In genomic region chrX:24150051-24150790, GRCh38 we compare ENCODE assay signal across 1 cellular context.
TF ChIP-seq lines count a peak whose summit lies in the region.

No MANE protein-coding gene starts in this region.

TF ChIP-seq in HEK293, 187 proteins besides CTCF, POLR2A, EP300 and RAD21 (continued from another document and continues in another):
- no peak; the same call in 1 of the 2 replicates for TF ChIP-seq ZBTB11 (tag by site-specific recombination; conservative IDR thresholded peaks at IDR 0.05; ENCODE audit: low read depth)
- TF ChIP-seq ZNF391 (tag by site-specific recombination; IDR thresholded peaks at IDR 0.05; ENCODE audit: borderline replicate concordance, low read depth) = no peak
- peak; percentile 64 for TF ChIP-seq ZNF398 (tag by site-specific recombination; IDR thresholded peaks at IDR 0.05)
- no peak for TF ChIP-seq ZNF626 (tag by site-specific recombination; IDR thresholded peaks at IDR 0.05)
- no peak for TF ChIP-seq ZSCAN5A (tag by site-specific recombination; IDR thresholded peaks at IDR 0.05)
- TF ChIP-seq ZNF416 (tag by site-specific recombination; IDR thresholded peaks at IDR 0.05) = no peak
- no peak for TF ChIP-seq ZNF571 (tag by site-specific recombination; IDR thresholded peaks at IDR 0.05)
- TF ChIP-seq ZNF701 (tag by site-specific recombination; IDR thresholded peaks at IDR 0.05) = no peak
- TF ChIP-seq RBAK (tag by site-specific recombination; IDR thresholded peaks at IDR 0.05) = no peak
- no peak for TF ChIP-seq OVOL3 (tag by site-specific recombination; IDR thresholded peaks at IDR 0.05)
- no peak for TF ChIP-seq ZNF639 (tag by site-specific recombination; IDR thresholded peaks at IDR 0.05)
- no peak for TF ChIP-seq ZNF138 (tag by site-specific recombination; IDR thresholded peaks at IDR 0.05; ENCODE audit: borderline replicate concordance)
- no peak for TF ChIP-seq KLF9 (tag by site-specific recombination; IDR thresholded peaks at IDR 0.05; ENCODE audit: low read depth)
- TF ChIP-seq ZNF654 (tag by site-specific recombination; IDR thresholded peaks at IDR 0.05; ENCODE audit: low read depth) = no peak
- peak; percentile 82 for TF ChIP-seq INSM2 (tag by site-specific recombination; IDR thresholded peaks at IDR 0.05)
- no peak for TF ChIP-seq MYNN (tag by site-specific recombination; IDR thresholded peaks at IDR 0.05; ENCODE audit: borderline replicate concordance)
- TF ChIP-seq BCL11B (tag by site-specific recombination; IDR thresholded peaks at IDR 0.05; ENCODE audit: low read depth) = no peak
- TF ChIP-seq ZNF148 (tag by site-specific recombination; IDR thresholded peaks at IDR 0.05; ENCODE audit: borderline replicate concordance) = no peak
- no peak; the same call in 1 of the 2 replicates for TF ChIP-seq ZEB2 (tag by site-specific recombination; IDR thresholded peaks at IDR 0.05)
- no peak for TF ChIP-seq GLI4 (tag by site-specific recombination; IDR thresholded peaks at IDR 0.05)
- no peak for TF ChIP-seq ZNF112 (tag by site-specific recombination; IDR thresholded peaks at IDR 0.05)
- TF ChIP-seq ZNF785 (tag by site-specific recombination; IDR thresholded peaks at IDR 0.05) = no peak
- TF ChIP-seq HOXA7 (CRISPR knock-in tag; IDR thresholded peaks at IDR 0.05; ENCODE audit: borderline replicate concordance) = no peak
- no peak for TF ChIP-seq GLI2 (tag by site-specific recombination; IDR thresholded peaks at IDR 0.05; ENCODE audit: borderline replicate concordance, low read depth)
- no peak for TF ChIP-seq ZNF777 (tag by site-specific recombination; IDR thresholded peaks at IDR 0.05; ENCODE audit: borderline replicate concordance)
- TF ChIP-seq ZNF335 (tag by site-specific recombination; conservative IDR thresholded peaks at IDR 0.05) = peak; percentile 43
- TF ChIP-seq ZBTB1 (tag by site-specific recombination; IDR thresholded peaks at IDR 0.05) = no peak
- TF ChIP-seq ZBTB26 (tag by site-specific recombination; optimal IDR thresholded peaks at IDR 0.05) = peak; percentile 76
- TF ChIP-seq KLF17 (tag by site-specific recombination; IDR thresholded peaks at IDR 0.05) = no peak
- peak; percentile 95 for TF ChIP-seq HIC1 (tag by site-specific recombination; IDR thresholded peaks at IDR 0.05)
- TF ChIP-seq ZNF677 (tag by site-specific recombination; IDR thresholded peaks at IDR 0.05) = no peak
- TF ChIP-seq ZNF223 (tag by site-specific recombination; IDR thresholded peaks at IDR 0.05) = no peak
- TF ChIP-seq TCF7L2 (IDR thresholded peaks at IDR 0.05; ENCODE audit: borderline replicate concordance, low read depth, low read length) = no peak
- TF ChIP-seq ZNF157 (tag by site-specific recombination; IDR thresholded peaks at IDR 0.05) = no peak
- no peak for TF ChIP-seq ZNF558 (tag by site-specific recombination; IDR thresholded peaks at IDR 0.05)
- no peak; the same call in 1 of the 2 replicates for TF ChIP-seq ZNF561 (tag by site-specific recombination; IDR thresholded peaks at IDR 0.05; ENCODE audit: borderline replicate concordance)
- TF ChIP-seq YY2 (tag by site-specific recombination; IDR thresholded peaks at IDR 0.05) = no peak; the same call in 1 of the 2 replicates
- TF ChIP-seq REST (tag by site-specific recombination; IDR thresholded peaks at IDR 0.05) = no peak
- TF ChIP-seq ZNF501 (tag by site-specific recombination; IDR thresholded peaks at IDR 0.05) = no peak
